In the genomic region with DNA sequence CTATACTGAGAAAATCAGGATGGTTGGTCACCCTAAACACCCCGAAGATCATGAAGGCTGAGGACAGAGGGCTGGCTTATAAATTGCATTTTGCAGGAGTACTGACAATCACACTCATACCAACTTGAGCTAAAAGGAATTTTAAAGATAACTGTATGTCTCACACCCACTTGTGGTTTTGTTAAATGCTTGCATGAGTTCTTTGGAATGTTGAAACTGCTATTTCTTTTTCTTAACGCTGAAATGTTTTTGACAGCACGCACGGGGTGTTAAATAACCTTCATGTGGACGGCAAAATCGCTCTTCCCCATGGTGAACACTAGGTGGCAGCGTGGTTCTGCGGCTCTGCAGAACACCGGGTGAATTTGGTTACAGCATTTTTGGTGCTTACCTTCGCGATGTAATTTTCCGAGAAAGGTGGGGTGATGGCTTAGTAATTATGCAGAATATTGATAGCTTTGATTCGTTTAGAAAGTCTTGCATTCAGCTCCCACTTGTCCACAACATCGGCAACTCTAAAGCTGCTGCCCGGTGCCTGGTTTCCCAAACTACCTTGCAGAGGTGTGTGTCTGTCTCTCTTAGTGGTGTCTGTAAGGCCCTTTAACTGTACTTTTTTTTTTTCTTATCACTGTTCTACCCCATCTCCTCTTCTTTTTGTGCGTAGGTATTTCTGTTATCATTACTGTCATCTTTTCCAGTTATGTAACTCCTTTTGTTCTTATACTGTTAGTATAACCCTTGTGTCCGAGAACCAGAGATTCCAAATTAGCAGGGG, we compare ENCODE assay signal across 1 cellular context.
TF ChIP-seq lines count a peak whose summit lies in the region.

No MANE protein-coding gene starts in this region.

TF ChIP-seq in GM12878, 131 proteins besides CTCF, POLR2A, EP300 and RAD21 (continued from another document):
- TF ChIP-seq, protein P1, sequence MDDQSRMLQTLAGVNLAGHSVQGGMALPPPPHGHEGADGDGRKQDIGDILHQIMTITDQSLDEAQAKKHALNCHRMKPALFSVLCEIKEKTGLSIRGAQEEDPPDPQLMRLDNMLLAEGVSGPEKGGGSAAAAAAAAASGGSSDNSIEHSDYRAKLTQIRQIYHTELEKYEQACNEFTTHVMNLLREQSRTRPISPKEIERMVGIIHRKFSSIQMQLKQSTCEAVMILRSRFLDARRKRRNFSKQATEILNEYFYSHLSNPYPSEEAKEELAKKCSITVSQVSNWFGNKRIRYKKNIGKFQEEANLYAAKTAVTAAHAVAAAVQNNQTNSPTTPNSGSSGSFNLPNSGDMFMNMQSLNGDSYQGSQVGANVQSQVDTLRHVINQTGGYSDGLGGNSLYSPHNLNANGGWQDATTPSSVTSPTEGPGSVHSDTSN (IDR thresholded peaks at IDR 0.05; ENCODE audit: insufficient replicate concordance, low read depth, low read length): no peak
- TF ChIP-seq, protein P2, sequence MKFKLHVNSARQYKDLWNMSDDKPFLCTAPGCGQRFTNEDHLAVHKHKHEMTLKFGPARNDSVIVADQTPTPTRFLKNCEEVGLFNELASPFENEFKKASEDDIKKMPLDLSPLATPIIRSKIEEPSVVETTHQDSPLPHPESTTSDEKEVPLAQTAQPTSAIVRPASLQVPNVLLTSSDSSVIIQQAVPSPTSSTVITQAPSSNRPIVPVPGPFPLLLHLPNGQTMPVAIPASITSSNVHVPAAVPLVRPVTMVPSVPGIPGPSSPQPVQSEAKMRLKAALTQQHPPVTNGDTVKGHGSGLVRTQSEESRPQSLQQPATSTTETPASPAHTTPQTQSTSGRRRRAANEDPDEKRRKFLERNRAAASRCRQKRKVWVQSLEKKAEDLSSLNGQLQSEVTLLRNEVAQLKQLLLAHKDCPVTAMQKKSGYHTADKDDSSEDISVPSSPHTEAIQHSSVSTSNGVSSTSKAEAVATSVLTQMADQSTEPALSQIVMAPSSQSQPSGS (IDR thresholded peaks at IDR 0.05; ENCODE audit: low read length): no peak
- TF ChIP-seq GATAD2B (conservative IDR thresholded peaks at IDR 0.05; ENCODE audit: low read depth) (no peak), BMI1 (IDR thresholded peaks at IDR 0.05; ENCODE audit: borderline replicate concordance) (no peak), GABPA (IDR thresholded peaks at IDR 0.05; ENCODE audit: low read depth) (no peak), TARDBP (IDR thresholded peaks at IDR 0.05; ENCODE audit: borderline replicate concordance) (no peak), EED (IDR thresholded peaks at IDR 0.05; ENCODE audit: low read depth) (no peak), WRNIP1 (IDR thresholded peaks at IDR 0.05; ENCODE audit: borderline replicate concordance, low read depth, low read length) (0 out of 2 replicates have a peak, but pooled peaks have one; percentile 34), STAT3 (IDR thresholded peaks at IDR 0.05; ENCODE audit: low read depth, low read length) (no peak), DPF2 (IDR thresholded peaks at IDR 0.05) (no peak), RBBP5 (conservative IDR thresholded peaks at IDR 0.05) (no peak)
- TF ChIP-seq, protein P3, sequence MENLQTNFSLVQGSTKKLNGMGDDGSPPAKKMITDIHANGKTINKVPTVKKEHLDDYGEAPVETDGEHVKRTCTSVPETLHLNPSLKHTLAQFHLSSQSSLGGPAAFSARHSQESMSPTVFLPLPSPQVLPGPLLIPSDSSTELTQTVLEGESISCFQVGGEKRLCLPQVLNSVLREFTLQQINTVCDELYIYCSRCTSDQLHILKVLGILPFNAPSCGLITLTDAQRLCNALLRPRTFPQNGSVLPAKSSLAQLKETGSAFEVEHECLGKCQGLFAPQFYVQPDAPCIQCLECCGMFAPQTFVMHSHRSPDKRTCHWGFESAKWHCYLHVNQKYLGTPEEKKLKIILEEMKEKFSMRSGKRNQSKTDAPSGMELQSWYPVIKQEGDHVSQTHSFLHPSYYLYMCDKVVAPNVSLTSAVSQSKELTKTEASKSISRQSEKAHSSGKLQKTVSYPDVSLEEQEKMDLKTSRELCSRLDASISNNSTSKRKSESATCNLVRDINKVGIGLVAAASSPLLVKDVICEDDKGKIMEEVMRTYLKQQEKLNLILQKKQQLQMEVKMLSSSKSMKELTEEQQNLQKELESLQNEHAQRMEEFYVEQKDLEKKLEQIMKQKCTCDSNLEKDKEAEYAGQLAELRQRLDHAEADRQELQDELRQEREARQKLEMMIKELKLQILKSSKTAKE (IDR thresholded peaks at IDR 0.05; ENCODE audit: low read depth, poor library complexity, severe bottlenecking): no peak
- TF ChIP-seq, protein P4, sequence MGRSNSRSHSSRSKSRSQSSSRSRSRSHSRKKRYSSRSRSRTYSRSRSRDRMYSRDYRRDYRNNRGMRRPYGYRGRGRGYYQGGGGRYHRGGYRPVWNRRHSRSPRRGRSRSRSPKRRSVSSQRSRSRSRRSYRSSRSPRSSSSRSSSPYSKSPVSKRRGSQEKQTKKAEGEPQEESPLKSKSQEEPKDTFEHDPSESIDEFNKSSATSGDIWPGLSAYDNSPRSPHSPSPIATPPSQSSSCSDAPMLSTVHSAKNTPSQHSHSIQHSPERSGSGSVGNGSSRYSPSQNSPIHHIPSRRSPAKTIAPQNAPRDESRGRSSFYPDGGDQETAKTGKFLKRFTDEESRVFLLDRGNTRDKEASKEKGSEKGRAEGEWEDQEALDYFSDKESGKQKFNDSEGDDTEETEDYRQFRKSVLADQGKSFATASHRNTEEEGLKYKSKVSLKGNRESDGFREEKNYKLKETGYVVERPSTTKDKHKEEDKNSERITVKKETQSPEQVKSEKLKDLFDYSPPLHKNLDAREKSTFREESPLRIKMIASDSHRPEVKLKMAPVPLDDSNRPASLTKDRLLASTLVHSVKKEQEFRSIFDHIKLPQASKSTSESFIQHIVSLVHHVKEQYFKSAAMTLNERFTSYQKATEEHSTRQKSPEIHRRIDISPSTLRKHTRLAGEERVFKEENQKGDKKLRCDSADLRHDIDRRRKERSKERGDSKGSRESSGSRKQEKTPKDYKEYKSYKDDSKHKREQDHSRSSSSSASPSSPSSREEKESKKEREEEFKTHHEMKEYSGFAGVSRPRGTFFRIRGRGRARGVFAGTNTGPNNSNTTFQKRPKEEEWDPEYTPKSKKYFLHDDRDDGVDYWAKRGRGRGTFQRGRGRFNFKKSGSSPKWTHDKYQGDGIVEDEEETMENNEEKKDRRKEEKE (IDR thresholded peaks at IDR 0.05): no peak
